8 cellular contexts compared by ENCODE assay signal in genomic region chr5:157596449-157596848, GRCh38. TPM values are rescaled to one million over a fixed set of nuclear protein-coding genes. Genes with fewer than 3 reads are reported as not detected.
DNase-seq lines count a peak whose midpoint lies in the region; ATAC-seq and TF ChIP-seq lines count a peak whose summit lies in the region.

No MANE protein-coding gene starts in this region.

- no peaks in the 10 kb centered on the region for H4K20me1 ChIP-seq in Karpas-422 (ENCODE audit: insufficient read depth, low read depth, low read length)

- TF ChIP-seq CTCF in fibroblast of mammary gland (conservative IDR thresholded peaks at IDR 0.05; ENCODE audit: control insufficient read depth, insufficient read depth, low read depth, low read length) (no peak), Caco-2 (IDR thresholded peaks at IDR 0.05; ENCODE audit: insufficient read depth in 1 of 2, low read depth in 1 of 2, low read length in 1 of 2, severe bottlenecking in 1 of 2, unreplicated experiment in 1 of 2) (no peak)

- BruUV-seq in Caco-2 (replicated peaks; lab: Mats Ljungman, UMichigan), result no TSS peak

- no peaks in the 10 kb centered on the region for H3K27me3 Mint-ChIP-seq in Caco-2 (ENCODE audit: insufficient read depth, unreplicated experiment)

- H3K27ac Mint-ChIP-seq in Caco-2 (ENCODE audit: unreplicated experiment), result no peak overlapping the region

- peak overlapping the region; percentile 31 for H3K4me2 ChIP-seq in Karpas-422 (ENCODE audit: low read depth, low read length, poor library complexity, severe bottlenecking)

- H3K9me3 Mint-ChIP-seq in Caco-2 (ENCODE audit: unreplicated experiment), result no peaks in the 10 kb centered on the region

- H3K9me2 ChIP-seq in Karpas-422 (replicated peaks; ENCODE audit: insufficient read depth, low read length), result no peaks in the 10 kb centered on the region

- H3K4me3 ChIP-seq in Karpas-422 (ENCODE audit: low read length) (no peak overlapping the region), fibroblast of mammary gland (ENCODE audit: control insufficient read depth, low read depth, low read length) (no peak overlapping the region), Caco-2 (ENCODE audit: low read depth, low read length) (no peak overlapping the region)

- no peak overlapping the region for H3K9ac ChIP-seq in Karpas-422 (ENCODE audit: low read length)

- ATAC-seq in GM18517 (IDR thresholded peaks at IDR 0.05; ENCODE audit: unreplicated experiment) (peak; percentile 76), GM21723 (IDR thresholded peaks at IDR 0.05; ENCODE audit: unreplicated experiment) (peak; percentile 79)

- intact Hi-C loops in Caco-2 (cut with micrococcal nuclease; ENCODE audit: unreplicated experiment), result no loop called here

- H3K9me3 ChIP-seq in Karpas-422 (ENCODE audit: low read length), result no peaks in the 10 kb centered on the region
- H3K9me3 ChIP-seq in Caco-2, result no peaks in the 10 kb centered on the region

- CTCF ChIA-PET in Caco-2 (lab: Charles Lee), result no interaction called here

- no peaks in the 10 kb centered on the region for H3K79me2 ChIP-seq in Karpas-422 (ENCODE audit: low read length)

- peaks cover 21% of the 10 kb centered on the region for H3K4me1 Mint-ChIP-seq in Caco-2 (ENCODE audit: low read depth, unreplicated experiment)

- POLR2A ChIA-PET in Caco-2 (lab: Charles Lee), result no interaction called here

- H3K27me3 ChIP-seq in Karpas-422 (ENCODE audit: low read length) (no peaks in the 10 kb centered on the region), Caco-2 (replicated peaks; ENCODE audit: control insufficient read depth, insufficient read depth, low read length) (no peaks in the 10 kb centered on the region)

- H3K4me1 ChIP-seq in Karpas-422 (ENCODE audit: low read length) (peaks cover 59% of the 10 kb centered on the region), Caco-2 (peaks cover 39% of the 10 kb centered on the region)

- peak overlapping the region; percentile 76 for H3K27ac ChIP-seq in Karpas-422 (ENCODE audit: low read length)

- H2AFZ ChIP-seq in Karpas-422 (ENCODE audit: low read length), result peak overlapping the region; percentile 35; the same call in 1 of the 2 replicates

- no peak overlapping the region for H3K4me3 Mint-ChIP-seq in Caco-2 (ENCODE audit: unreplicated experiment)

- H3K36me3 ChIP-seq in Karpas-422 (ENCODE audit: insufficient read depth, low read length), result no peaks in the 10 kb centered on the region
- H3K36me3 ChIP-seq in Caco-2 (ENCODE audit: control insufficient read depth, insufficient read depth, low read length), result no peaks in the 10 kb centered on the region

- no peaks in the 10 kb centered on the region for H3K36me3 Mint-ChIP-seq in Caco-2 (ENCODE audit: insufficient read depth, unreplicated experiment)

- DNase-seq in Karpas-422 (peak; percentile 85), fibroblast of mammary gland (ENCODE audit: low read depth) (peak; percentile 60), Caco-2 (no peak), COLO829 (ENCODE audit: low spot score) (no peak), 8988T (no peak), NCI-H1436 (lab: John Stamatoyannopoulos, UW) (no peak)

RNA-seq across cellular contexts. Expression of gene ADAM19, which starts 20.9 kb away (rescaled TPM):
- 4.9 and 5.7 TPM in 2 replicates for total RNA-seq in Karpas-422 (2014; rRNA removed; shearing (Covaris generic); ENCODE audit: low replicate concordance)
- 62.9 and 69.4 TPM in 2 replicates for total RNA-seq in Caco-2 (2022)

RNA-seq across cellular contexts. Expression of gene SOX30, which starts 55.8 kb away (rescaled TPM):
- not detected in 2 replicates for total RNA-seq in Karpas-422 (2014; rRNA removed; shearing (Covaris generic); ENCODE audit: low replicate concordance)
- total RNA-seq in Caco-2 (2022), result 2.9 and 3.1 TPM in 2 replicates

Comparison
In these comparisons a context has a peak if more than half of its experiments do, and no peak if none do; other contexts are left out.
1. DNase-seq: peak in Karpas-422 (single experiment) and fibroblast of mammary gland (single experiment); none in Caco-2 (0 of 2), COLO829 (single experiment), 8988T (single experiment) and NCI-H1436 (single experiment).